1 cellular context compared by ENCODE assay signal in genomic region chr2:130393318-130393910, GRCh38.
TF ChIP-seq lines count a peak whose summit lies in the region.

No MANE protein-coding gene starts in this region.

TF ChIP-seq in H1, 55 proteins besides CTCF, POLR2A, EP300 and RAD21 (continued from another document):
- no peak for TF ChIP-seq CHD7 (IDR thresholded peaks at IDR 0.05; ENCODE audit: insufficient replicate concordance, low read length)
- no peak for TF ChIP-seq ATF2 (IDR thresholded peaks at IDR 0.05; ENCODE audit: low read length)
- TF ChIP-seq CTBP2 (IDR thresholded peaks at IDR 0.05; ENCODE audit: borderline replicate concordance, insufficient read depth, insufficient read length, low read length): no peak
- TF ChIP-seq SIX5 (IDR thresholded peaks at IDR 0.05; ENCODE audit: low read depth, low read length): no peak
- no peak for TF ChIP-seq ATF3 (IDR thresholded peaks at IDR 0.05; ENCODE audit: insufficient read depth, low read depth, low read length)
- no peak for TF ChIP-seq TBP (IDR thresholded peaks at IDR 0.05; ENCODE audit: low read depth, low read length)
- TF ChIP-seq CEBPB (IDR thresholded peaks at IDR 0.05; ENCODE audit: low read depth, low read length): no peak
- TF ChIP-seq CHD2 (IDR thresholded peaks at IDR 0.05; ENCODE audit: low read length): no peak
